Comparison of ENCODE assay signal across 8 cellular contexts in genomic region chr18:67516432-67517223, GRCh38. TPM values are rescaled to one million over a fixed set of nuclear protein-coding genes. Genes with fewer than 3 reads are reported as not detected.
DNase-seq lines count a peak whose midpoint lies in the region; ATAC-seq and TF ChIP-seq lines count a peak whose summit lies in the region.

Gene DSEL, minus strand, starts transcription at chr18:67516720. Its CDS starts 2,112 bp downstream, at chr18:67514608.

- peak; percentile 96 for ATAC-seq in HG02678 (IDR thresholded peaks at IDR 0.05; ENCODE audit: unreplicated experiment)
- peak; percentile 99 for ATAC-seq in upper lobe of left lung (ENCODE audit: low FRiP score in 2 of 2)

- peak within 1 kb of the TSS; percentile 81 for H3K4me3 Mint-ChIP-seq in T-helper 2 cell treated with Interferon-gamma antibody and Interleukin-4, amounts not matched to agents 5 μg/mL and 100 μg/mL, for 36 hours

- H3K36me3 ChIP-seq in ascending aorta, result peaks cover 10 to 15% of the 10 kb centered on the region in 2 donors
- H3K36me3 ChIP-seq in right atrium auricular region, result no peaks in the 10 kb centered on the region
- no peaks in the 10 kb centered on the region for H3K36me3 ChIP-seq in prostate gland
- H3K36me3 ChIP-seq in upper lobe of left lung, result no peaks in the 10 kb centered on the region

- peaks cover 8% of the 10 kb centered on the region for H3K4me1 Mint-ChIP-seq in T-helper 2 cell treated with Interferon-gamma antibody and Interleukin-4, amounts not matched to agents 5 μg/mL and 100 μg/mL, for 36 hours (ENCODE audit: low read depth)

- H3K4me3 ChIP-seq in ascending aorta (peak within 1 kb of the TSS; percentile 82 to 98), right atrium auricular region (peak within 1 kb of the TSS; percentile 77 to 80), prostate gland (peak within 1 kb of the TSS; percentile 62 to 72), upper lobe of left lung (peak within 1 kb of the TSS; percentile 45 to 97 (median 86))

- 4% methylated on average over 46 of the region's 92 CpGs for WGBS in prostate gland
- WGBS in upper lobe of left lung, 2 donors, result 0% methylated on average over 15 to 24 of the region's 92 CpGs

- no peak for TF ChIP-seq EP300 in upper lobe of left lung (IDR thresholded peaks at IDR 0.05)

- H3K27ac Mint-ChIP-seq in T-helper 2 cell treated with Interferon-gamma antibody and Interleukin-4, amounts not matched to agents 5 μg/mL and 100 μg/mL, for 36 hours, result no peak within 1 kb of the TSS

- H3K36me3 Mint-ChIP-seq in T-helper 2 cell treated with Interferon-gamma antibody and Interleukin-4, amounts not matched to agents 5 μg/mL and 100 μg/mL, for 36 hours (ENCODE audit: low read depth), result no peaks in the 10 kb centered on the region

- H3K4me1 ChIP-seq in ascending aorta (peaks cover 0 to 9% of the 10 kb centered on the region in 2 donors), right atrium auricular region (peaks cover 0 to 9% of the 10 kb centered on the region in 2 donors), prostate gland (replicated peaks) (no peaks in the 10 kb centered on the region), upper lobe of left lung (peaks cover 8 to 23% (median 16%) of the 10 kb centered on the region in 4 donors)

- DNase-seq in GM10266 (ENCODE audit: extremely low spot score) (peak; percentile 99), NCI-H1105 treated with DMSO at 0.1 percent for 48 hours (lab: John Stamatoyannopoulos, UW) (peak; percentile 93), ascending aorta (ENCODE audit: low spot score in 2 of 2) (peak; percentile 79 to 98), right atrium auricular region (ENCODE audit: low spot score) (peak; percentile 95), prostate gland (ENCODE audit: low spot score) (peak; percentile 98), upper lobe of left lung (peak; percentile 97 to 100)
- DNase-seq in T-helper 2 cell treated with Interferon-gamma antibody and Interleukin-4, amounts not matched to agents 5 μg/mL and 100 μg/mL, for 36 hours (ENCODE audit: low spot score), result peak; percentile 89

- H3K27me3 ChIP-seq in ascending aorta (no peaks in the 10 kb centered on the region), right atrium auricular region (no peaks in the 10 kb centered on the region), prostate gland (replicated peaks; ENCODE audit: insufficient read depth) (no peaks in the 10 kb centered on the region), upper lobe of left lung (no peaks in the 10 kb centered on the region)

- H3K27ac ChIP-seq in ascending aorta (peak within 1 kb of the TSS; percentile 94 to 98), right atrium auricular region (peak within 1 kb of the TSS; percentile 83 to 90), prostate gland (peak within 1 kb of the TSS; percentile 74 to 83), upper lobe of left lung (peak within 1 kb of the TSS; percentile 86 to 90 (median 88))

- H3K9me3 ChIP-seq in ascending aorta (peaks cover under 1 to 3% of the 10 kb centered on the region in 2 donors), right atrium auricular region (no peaks in the 10 kb centered on the region), prostate gland (no peaks in the 10 kb centered on the region), upper lobe of left lung (no peaks in the 10 kb centered on the region)

- H3K9me3 Mint-ChIP-seq in T-helper 2 cell treated with Interferon-gamma antibody and Interleukin-4, amounts not matched to agents 5 μg/mL and 100 μg/mL, for 36 hours, result no peaks in the 10 kb centered on the region

- intact Hi-C loops in ascending aorta (cut with DNase I), result loop anchor here (2.0 to 10.0 kb wide), 5 partner anchors 91 to 1196 kb away; no protein-coding TSS in a partner anchor
- intact Hi-C loops in prostate gland (cut with DNase I), result loop anchor here (5.0 to 10.0 kb wide), 2 partner anchors 1146 to 1198 kb away; partner anchors contain the start of gene TMX3

- TF ChIP-seq POLR2A in prostate gland (IDR thresholded peaks at IDR 0.05), result peak; percentile 51
- peak in 3 of 4 donors; percentile 12 to 67 (median 44) for TF ChIP-seq POLR2A in upper lobe of left lung (IDR thresholded peaks at IDR 0.05)

- peaks cover 62% of the 10 kb centered on the region for H3K27me3 Mint-ChIP-seq in T-helper 2 cell treated with Interferon-gamma antibody and Interleukin-4, amounts not matched to agents 5 μg/mL and 100 μg/mL, for 36 hours (ENCODE audit: low read depth)

- TF ChIP-seq CTCF in GM10266 (IDR thresholded peaks at IDR 0.05; ENCODE audit: control insufficient read depth, insufficient read depth, low read depth, missing control alignments) (no peak), ascending aorta (IDR thresholded peaks at IDR 0.05) (no peak), right atrium auricular region (IDR thresholded peaks at IDR 0.05) (no peak), prostate gland (IDR thresholded peaks at IDR 0.05) (no peak), upper lobe of left lung (IDR thresholded peaks at IDR 0.05) (no peak)

RNA-seq across cellular contexts. Expression of gene DSEL, which starts in this region (rescaled TPM):
- total RNA-seq in ascending aorta (19.1 TPM), right atrium auricular region (1 to 10 TPM; 4.7 to 6.8 TPM), prostate gland (1 to 10 TPM; 5.4 to 5.7 TPM), upper lobe of left lung (10 to 100 TPM in 3 of 6 donors, 1 to 10 TPM in 3; 6.5 to 15.0 (median 10.1) TPM)

Comparison
In these comparisons a context has a peak if more than half of its experiments do, and no peak if none do; other contexts are left out.
1. Peak in every context shown above with its lines: DNase-seq, ATAC-seq, H3K4me3 ChIP-seq and H3K27ac ChIP-seq.